ENCODE assay signal across 8 cellular contexts in the genomic region with DNA sequence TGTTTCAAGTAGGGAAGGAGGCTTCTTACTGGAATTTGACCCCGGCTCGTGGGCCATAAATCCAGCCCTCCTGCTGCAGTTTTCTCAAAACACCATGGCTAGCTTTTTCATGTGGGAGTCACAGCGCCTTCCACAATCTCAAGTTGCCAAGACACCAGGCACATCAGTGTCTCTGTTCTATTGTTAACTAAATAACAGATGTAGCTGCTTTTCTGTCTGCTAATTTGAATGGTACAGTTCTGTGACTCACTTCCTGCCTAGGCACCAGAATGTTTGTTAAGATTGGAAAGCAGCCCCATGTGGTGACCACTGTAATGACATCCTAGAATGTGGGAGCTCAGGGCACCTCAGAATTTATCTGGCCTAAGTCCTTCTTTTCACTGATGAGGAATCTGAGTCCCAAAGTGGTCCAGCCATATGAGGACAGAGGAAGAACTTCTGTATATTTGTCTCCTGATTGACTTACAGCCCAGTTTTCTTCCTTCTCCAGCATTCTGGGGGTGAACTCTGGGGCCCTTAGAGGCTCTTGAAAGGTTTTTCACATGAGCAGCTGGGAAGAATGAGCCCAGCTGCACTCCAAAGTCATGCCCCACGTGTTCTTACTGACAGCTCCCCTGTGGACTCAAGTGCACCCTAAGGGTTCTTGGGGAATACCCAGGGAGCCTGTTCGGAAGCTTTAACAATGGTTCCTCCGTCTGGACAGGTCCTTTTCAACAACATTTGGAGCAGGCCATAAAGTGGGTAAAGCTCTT. TPM values are rescaled to one million over a fixed set of nuclear protein-coding genes. Genes with fewer than 3 reads are reported as not detected.
A peak's percentile ranks its signal among the peaks of the same experiment; 100 is the strongest.
DNase-seq lines count a peak whose midpoint lies in the region; ATAC-seq, FAIRE-seq and TF ChIP-seq lines count a peak whose summit lies in the region.

No MANE protein-coding gene starts in this region.

- no peak for DNase-seq in AG09319 (ENCODE audit: extremely low read depth, low read depth)
- peak; percentile 46 for DNase-seq in RCC 7860 (ENCODE audit: low spot score)
- DNase-seq in cardiac fibroblast (ENCODE audit: low read depth in 2 of 2): peak; percentile 64 to 83

- no peak for FAIRE-seq in RCC 7860 (lab: Jason Lieb, UNC)

- WGBS in mesodermal cell (ENCODE audit: insufficient coverage in 2 of 2), 2 experiments: 81 to 82% methylated on average over 2 to 5 of the region's 6 CpGs

- peaks cover 63% of the 10 kb centered on the region for H3K36me3 ChIP-seq in mesodermal cell (ENCODE audit: control insufficient read depth, insufficient read depth, low read length)

- ATAC-seq in GM18520 (IDR thresholded peaks at IDR 0.05; ENCODE audit: unreplicated experiment): peak; percentile 54
- ATAC-seq in HG03060 (IDR thresholded peaks at IDR 0.05; ENCODE audit: low read depth, unreplicated experiment): peak; percentile 76
- no peak for ATAC-seq in GM18909 (IDR thresholded peaks at IDR 0.05; ENCODE audit: poor library complexity, unreplicated experiment)
- no peak for ATAC-seq in GM21528 (IDR thresholded peaks at IDR 0.05; ENCODE audit: low FRiP score, unreplicated experiment)

- no peaks in the 10 kb centered on the region for H3K9me3 ChIP-seq in mesodermal cell (ENCODE audit: control insufficient read depth, low read length)

- H3K27ac ChIP-seq in mesodermal cell (ENCODE audit: low read depth, low read length, severe bottlenecking): peak overlapping the region; percentile 96

- H3K4me1 ChIP-seq in mesodermal cell (ENCODE audit: control insufficient read depth, insufficient read depth, low read length, poor library complexity, severe bottlenecking): peaks cover 27% of the 10 kb centered on the region

- TF ChIP-seq CTCF in AG09319 (IDR thresholded peaks at IDR 0.05; ENCODE audit: low read depth, low read length) (peak; percentile 22), cardiac fibroblast (IDR thresholded peaks at IDR 0.05; ENCODE audit: low read depth, low read length) (peak; percentile 50)

- H3K4me3 ChIP-seq in cardiac fibroblast (replicated peaks in 1 of 2; ENCODE audit: low read depth in 2 of 2, low read length in 2 of 2) (no peak overlapping the region), mesodermal cell (ENCODE audit: extremely low read depth, insufficient read depth, low read length, poor library complexity, severe bottlenecking) (no peak overlapping the region)

RNA-seq across cellular contexts. Expression of a gene that starts 27.5 kb away (rescaled TPM):
- polyA plus RNA-seq in mesodermal cell (2013, experiment 1 of 2): 7.7 TPM
- polyA plus RNA-seq in mesodermal cell (2013, experiment 2 of 2): 7.7 TPM

RNA-seq across cellular contexts. Expression of a gene that starts 33.9 kb away (rescaled TPM):
- polyA plus RNA-seq in mesodermal cell (2013, experiment 1 of 2): 24.4 TPM
- polyA plus RNA-seq in mesodermal cell (2013, experiment 2 of 2): 22.7 TPM

Comparison
In these comparisons a context has a peak if more than half of its experiments do, and no peak if none do; other contexts are left out.
1. ATAC-seq: peak in GM18520 (single experiment) and HG03060 (single experiment); none in GM18909 (single experiment) and GM21528 (single experiment).